ENCODE assay signal across 24 cellular contexts in the genomic region with DNA sequence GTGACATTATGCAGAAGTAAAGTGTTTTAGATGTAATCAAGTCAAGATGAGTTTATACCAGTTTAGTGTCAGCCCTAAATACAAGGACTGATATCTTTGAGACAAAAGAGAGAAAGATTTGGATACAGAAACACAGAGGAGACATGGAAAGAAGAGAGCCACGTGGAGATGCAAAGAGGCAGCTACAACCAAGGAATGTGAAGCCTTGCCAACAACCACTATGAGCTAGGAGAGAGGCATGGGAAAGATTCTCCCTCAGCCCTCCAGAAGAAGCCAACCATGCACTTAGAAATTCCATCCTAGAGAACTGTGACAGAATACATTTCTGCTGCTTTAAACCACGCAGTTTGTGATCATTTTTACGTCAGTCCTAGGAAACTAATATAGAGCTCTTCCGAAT.
A peak's percentile ranks its signal among the peaks of the same experiment; 100 is the strongest.
DNase-seq lines count a peak whose midpoint lies in the region; ATAC-seq and TF ChIP-seq lines count a peak whose summit lies in the region.
"Had no signal": no experiment of that assay in that cellular context is flagged by ENCODE, and none has a peak within 500 bp of the region (broad histone marks: within the 10 kb centered on the region; RNA-seq: fewer than 3 reads in every experiment).

No MANE protein-coding gene starts in this region.

- no peaks in the 10 kb centered on the region for H3K9me3 Mint-ChIP-seq in activated T-helper 17 cell treated with anti-CD3 and anti-CD28 coated beads, Interleukin-2, amount 50 U/mL, for 72 hours
- H3K9me3 Mint-ChIP-seq: activated naive CD8-positive, alpha-beta T cell treated with anti-CD3 and anti-CD28 coated beads, Interleukin-2, amount 10 ng/mL, durations not matched to agents 7 days and 5 days; nephron progenitor cell had no signal

- no peak overlapping the region for H3K9ac ChIP-seq in SK-N-SH

- H3K36me3 ChIP-seq in BJ (ENCODE audit: control insufficient read depth, insufficient read depth, low read length) = no peaks in the 10 kb centered on the region
- H3K36me3 ChIP-seq in SK-N-SH (replicated peaks in 1 of 2; ENCODE audit: control insufficient read depth in 1 of 2, insufficient read depth in 2 of 2, low read length in 1 of 2) = no peaks in the 10 kb centered on the region
- H3K36me3 ChIP-seq in osteoblast (ENCODE audit: insufficient read depth, low read length) = no peaks in the 10 kb centered on the region
- H3K36me3 ChIP-seq: BE2C, SJSA1, thoracic aorta, WERI-Rb-1 had no signal

- H3K4me3 ChIP-seq in BJ (ENCODE audit: low read depth, low read length) (no peak overlapping the region), SK-N-SH (ENCODE audit: low read depth in 2 of 2, low read length in 1 of 2) (no peak overlapping the region), epithelial cell of proximal tubule (ENCODE audit: low read depth, low read length) (no peak overlapping the region), osteoblast (ENCODE audit: insufficient read depth, low read length) (no peak overlapping the region)
- H3K4me3 ChIP-seq: SJSA1, thoracic aorta had no signal

- 83% methylated on average over 4 of the region's 4 CpGs for WGBS in SK-N-SH (ENCODE audit: low lambda C conversion rate)

- H3K4me2 ChIP-seq in SK-N-SH (no peak overlapping the region), osteoblast (ENCODE audit: insufficient read depth, low read length) (no peak overlapping the region)

- no peak for TF ChIP-seq EP300 in SK-N-SH (IDR thresholded peaks at IDR 0.05; ENCODE audit: borderline replicate concordance in 1 of 2, low read depth in 1 of 2, low read length in 1 of 2)

- H3K4me1 ChIP-seq in SK-N-SH (ENCODE audit: control insufficient read depth in 1 of 2, insufficient read depth in 2 of 2, low read depth in 1 of 2, low read length in 1 of 2) = no peaks in the 10 kb centered on the region; a peak in 2 of 4 replicates
- no peaks in the 10 kb centered on the region for H3K4me1 ChIP-seq in osteoblast (ENCODE audit: insufficient read depth, low read length)
- H3K4me1 ChIP-seq: SJSA1 had no signal

- H3K36me3 Mint-ChIP-seq in activated T-helper 17 cell treated with anti-CD3 and anti-CD28 coated beads, Interleukin-2, amount 50 U/mL, for 72 hours (ENCODE audit: low read depth) = no peaks in the 10 kb centered on the region
- H3K36me3 Mint-ChIP-seq: activated naive CD8-positive, alpha-beta T cell treated with anti-CD3 and anti-CD28 coated beads, Interleukin-2, amount 10 ng/mL, durations not matched to agents 7 days and 5 days; stimulated activated memory B cell treated with anti-CD40 and anti-IgM and Interleukin-4, amounts not matched to agents 10 μg/mL and 1 μg/mL and 100 μg/mL, for 72 hours had no signal

- H4K20me1 ChIP-seq in SK-N-SH (ENCODE audit: insufficient read depth) (no peaks in the 10 kb centered on the region), osteoblast (ENCODE audit: insufficient read depth, low read length) (no peaks in the 10 kb centered on the region)

- H2AFZ ChIP-seq in SK-N-SH (ENCODE audit: low read depth) (no peak overlapping the region), osteoblast (ENCODE audit: low read length) (peak overlapping the region; percentile 35)

- H3K4me1 Mint-ChIP-seq in activated T-helper 17 cell treated with anti-CD3 and anti-CD28 coated beads, Interleukin-2, amount 50 U/mL, for 72 hours = no peaks in the 10 kb centered on the region
- H3K4me1 Mint-ChIP-seq: activated naive CD8-positive, alpha-beta T cell treated with anti-CD3 and anti-CD28 coated beads, Interleukin-2, amount 10 ng/mL, durations not matched to agents 7 days and 5 days; nephron progenitor cell; stimulated activated memory B cell treated with anti-CD40 and anti-IgM and Interleukin-4, amounts not matched to agents 10 μg/mL and 1 μg/mL and 100 μg/mL, for 72 hours had no signal

- POLR2A ChIA-PET in BJ (lab: Charles Lee) = no interaction called here
- POLR2A ChIA-PET in SK-N-SH (lab: Yijun Ruan, JAX) = no interaction called here

- CTCF ChIA-PET in BJ (lab: Yijun Ruan, JAX) (no interaction called here), SK-N-SH (lab: Yijun Ruan, JAX) (interaction anchor here (1.0 kb wide), 1 partner anchor 8 kb away, joined by 3 read pairs; no protein-coding TSS in a partner anchor)

- H3K27ac ChIP-seq in SK-N-SH (ENCODE audit: low read depth in 2 of 2, low read length in 1 of 2) (peak overlapping the region in 1 of 2 experiments; percentile 34; a peak in 1 of 4 replicates), osteoblast (ENCODE audit: low read depth, low read length) (no peak overlapping the region)
- H3K27ac ChIP-seq: epithelial cell of prostate, SJSA1, thoracic aorta, WERI-Rb-1 had no signal

- H3K79me2 ChIP-seq in SK-N-SH (ENCODE audit: insufficient read depth) = 0 out of 2 replicates have a peak, but pooled peaks cover 6% of the 10 kb centered on the region
- no peaks in the 10 kb centered on the region for H3K79me2 ChIP-seq in osteoblast (ENCODE audit: insufficient read depth, low read length)

- no peak overlapping the region for H3K27ac Mint-ChIP-seq in activated T-helper 17 cell treated with anti-CD3 and anti-CD28 coated beads, Interleukin-2, amount 50 U/mL, for 72 hours
- H3K27ac Mint-ChIP-seq: activated naive CD8-positive, alpha-beta T cell treated with anti-CD3 and anti-CD28 coated beads, Interleukin-2, amount 10 ng/mL, durations not matched to agents 7 days and 5 days; stimulated activated memory B cell treated with anti-CD40 and anti-IgM and Interleukin-4, amounts not matched to agents 10 μg/mL and 1 μg/mL and 100 μg/mL, for 72 hours had no signal

- DNase-seq in BJ (ENCODE audit: low read depth) = peak; percentile 23
- no peak for DNase-seq in SK-N-SH
- peak; percentile 7 for DNase-seq in epithelial cell of proximal tubule (ENCODE audit: low read depth)
- no peak for DNase-seq in osteoblast (ENCODE audit: insufficient read length, low spot score, missing footprints)
- DNase-seq in medulla oblongata (ENCODE audit: extremely low spot score) = no peak
- DNase-seq in OCI-M1 (lab: John Stamatoyannopoulos, UW) = no peak
- DNase-seq in NCI-H128 (lab: John Stamatoyannopoulos, UW; ENCODE audit: unreplicated experiment) = no peak
- DNase-seq: activated CD8-positive, alpha-beta memory T cell treated with anti-CD3 and anti-CD28 coated beads, Interleukin-2, amount 50 U/mL, for 4 hours; activated naive CD8-positive, alpha-beta T cell treated with anti-CD3 and anti-CD28 coated beads, Interleukin-2, amount 10 ng/mL, durations not matched to agents 7 days and 5 days; BE2C; midbrain; NCI-H1694 treated with DMSO at 0.1 percent for 48 hours; NCI-H226; NCI-H82; nephron progenitor cell; T-helper 2 cell; WERI-Rb-1 had no signal

- H3F3A ChIP-seq in SK-N-SH (replicated peaks; ENCODE audit: insufficient read depth) = no peaks in the 10 kb centered on the region

- ATAC-seq in activated T-helper 17 cell treated with anti-CD3 and anti-CD28 coated beads, Interleukin-2, amount 50 U/mL, for 72 hours (replicated peaks) = no peak
- ATAC-seq: left lobe of liver; Panc1; stimulated activated memory B cell treated with anti-CD40 and anti-IgM and Interleukin-4, amounts not matched to agents 10 μg/mL and 1 μg/mL and 100 μg/mL, for 72 hours had no signal

- H3K9me3 ChIP-seq in SK-N-SH (no peaks in the 10 kb centered on the region), osteoblast (ENCODE audit: low read depth, low read length) (no peaks in the 10 kb centered on the region)
- H3K9me3 ChIP-seq: BE2C, SJSA1, thoracic aorta had no signal

- H3K27me3 ChIP-seq in BJ (ENCODE audit: control insufficient read depth, insufficient read depth, low read length) = no peaks in the 10 kb centered on the region
- H3K27me3 ChIP-seq in SK-N-SH (ENCODE audit: insufficient read depth) = no peaks in the 10 kb centered on the region
- no peaks in the 10 kb centered on the region for H3K27me3 ChIP-seq in osteoblast (ENCODE audit: insufficient read depth, low read length)
- H3K27me3 ChIP-seq: BE2C, SJSA1 had no signal

- TF ChIP-seq CTCF in BJ (IDR thresholded peaks at IDR 0.05; ENCODE audit: insufficient read depth, low read depth, low read length) = no peak
- TF ChIP-seq CTCF in SK-N-SH (IDR thresholded peaks at IDR 0.05) = no peak
- no peak for TF ChIP-seq CTCF in epithelial cell of proximal tubule (conservative IDR thresholded peaks at IDR 0.05; ENCODE audit: low read depth, low read length)
- no peak for TF ChIP-seq CTCF in osteoblast (IDR thresholded peaks at IDR 0.05; ENCODE audit: extremely low read depth, low read depth, low read length)

- H3K27me3 Mint-ChIP-seq in activated T-helper 17 cell treated with anti-CD3 and anti-CD28 coated beads, Interleukin-2, amount 50 U/mL, for 72 hours = no peaks in the 10 kb centered on the region
- H3K27me3 Mint-ChIP-seq: stimulated activated memory B cell treated with anti-CD40 and anti-IgM and Interleukin-4, amounts not matched to agents 10 μg/mL and 1 μg/mL and 100 μg/mL, for 72 hours had no signal

- H3K9me2 ChIP-seq in SK-N-SH = no peaks in the 10 kb centered on the region

- no peak for TF ChIP-seq RAD21 in SK-N-SH (IDR thresholded peaks at IDR 0.05; ENCODE audit: low read length)

- H3K4me3 Mint-ChIP-seq in activated T-helper 17 cell treated with anti-CD3 and anti-CD28 coated beads, Interleukin-2, amount 50 U/mL, for 72 hours = no peak overlapping the region
- H3K4me3 Mint-ChIP-seq: activated naive CD8-positive, alpha-beta T cell treated with anti-CD3 and anti-CD28 coated beads, Interleukin-2, amount 10 ng/mL, durations not matched to agents 7 days and 5 days; nephron progenitor cell; stimulated activated memory B cell treated with anti-CD40 and anti-IgM and Interleukin-4, amounts not matched to agents 10 μg/mL and 1 μg/mL and 100 μg/mL, for 72 hours had no signal

TF ChIP-seq in SK-N-SH, 30 proteins besides CTCF, POLR2A, EP300 and RAD21 (continues in another document):
- TF ChIP-seq, protein P1, sequence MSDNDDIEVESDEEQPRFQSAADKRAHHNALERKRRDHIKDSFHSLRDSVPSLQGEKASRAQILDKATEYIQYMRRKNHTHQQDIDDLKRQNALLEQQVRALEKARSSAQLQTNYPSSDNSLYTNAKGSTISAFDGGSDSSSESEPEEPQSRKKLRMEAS (IDR thresholded peaks at IDR 0.05; ENCODE audit: low read depth) = peak; percentile 66
- TF ChIP-seq TAF1 (IDR thresholded peaks at IDR 0.05; ENCODE audit: borderline replicate concordance, low read depth, low read length) = no peak
- no peak for TF ChIP-seq RFX5 (IDR thresholded peaks at IDR 0.05; ENCODE audit: low read length)
- no peak for TF ChIP-seq YY1 (IDR thresholded peaks at IDR 0.05; ENCODE audit: low read depth)
- no peak for TF ChIP-seq RXRA (IDR thresholded peaks at IDR 0.05; ENCODE audit: borderline replicate concordance, low read depth)
- no peak for TF ChIP-seq FOXM1 (IDR thresholded peaks at IDR 0.05; ENCODE audit: low read depth)
- TF ChIP-seq NRF1 (IDR thresholded peaks at IDR 0.05; ENCODE audit: low read depth, low read length) = no peak
- peak; percentile 66 for TF ChIP-seq NFIC (IDR thresholded peaks at IDR 0.05; ENCODE audit: borderline replicate concordance)
- TF ChIP-seq GATA2 (CRISPR knock-in tag; IDR thresholded peaks at IDR 0.05) = no peak
- TF ChIP-seq ELF1 (IDR thresholded peaks at IDR 0.05) = no peak

Comparison
In these comparisons a context has a peak if more than half of its experiments do, and no peak if none do; other contexts are left out.
1. DNase-seq: peak in BJ (single experiment) and epithelial cell of proximal tubule (single experiment); none in SK-N-SH (single experiment), osteoblast (single experiment), medulla oblongata (single experiment), OCI-M1 (single experiment) and NCI-H128 (single experiment).